Comparison of ENCODE assay signal across 22 cellular contexts in the genomic region with DNA sequence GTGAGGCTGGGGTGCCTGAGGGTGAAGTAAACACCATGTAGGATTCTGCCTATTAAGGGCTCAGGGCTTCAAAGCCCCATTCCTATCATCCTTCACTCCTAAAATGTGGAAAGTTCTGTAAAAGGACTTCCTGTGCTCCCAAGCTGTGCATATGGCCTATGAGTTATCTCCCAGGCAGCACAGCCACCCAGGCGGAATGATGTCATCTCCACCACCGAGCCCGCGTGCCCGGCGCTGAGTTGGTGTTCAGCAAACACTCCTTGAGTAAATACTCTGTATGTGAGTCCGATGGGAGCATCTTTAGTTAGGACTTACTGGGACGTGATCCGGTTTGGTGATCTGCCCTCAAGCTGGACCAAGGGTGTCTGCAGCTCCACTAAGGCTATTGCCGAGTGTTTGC.
DNase-seq lines count a peak whose midpoint lies in the region; ATAC-seq and TF ChIP-seq lines count a peak whose summit lies in the region.
"Had no signal": no experiment of that assay in that cellular context is flagged by ENCODE, and none has a peak within 500 bp of the region (broad histone marks: within the 10 kb centered on the region; RNA-seq: fewer than 3 reads in every experiment).

No MANE protein-coding gene starts in this region.

- in situ Hi-C loops in mammary epithelial cell (cut with MboI; ENCODE audit: low sequenced_read_pairs in 2 of 2) = no loop called here

- H3K36me3 ChIP-seq in mammary epithelial cell (ENCODE audit: insufficient read depth, low read length) (no peaks in the 10 kb centered on the region), Caco-2 (ENCODE audit: control insufficient read depth, insufficient read depth, low read length) (no peaks in the 10 kb centered on the region)
- H3K36me3 ChIP-seq: WERI-Rb-1 had no signal

- H3K36me3 Mint-ChIP-seq in MCF 10A (ENCODE audit: insufficient read depth, unreplicated experiment) = no peaks in the 10 kb centered on the region
- H3K36me3 Mint-ChIP-seq in Caco-2 (ENCODE audit: insufficient read depth, unreplicated experiment) = no peaks in the 10 kb centered on the region

- BruUV-seq in MCF 10A (replicated peaks; lab: Mats Ljungman, UMichigan) (no TSS peak), mammary epithelial cell (replicated peaks; lab: Mats Ljungman, UMichigan) (no TSS peak), Caco-2 (replicated peaks; lab: Mats Ljungman, UMichigan) (no TSS peak)

- POLR2A ChIA-PET in MCF 10A (lab: Yijun Ruan, JAX) = interaction anchor here (0.6 kb wide), 2 partner anchors 13 to 817 kb away, joined by 3 read pairs; no protein-coding TSS in a partner anchor
- POLR2A ChIA-PET in Caco-2 (lab: Charles Lee) = no interaction called here

- intact Hi-C loops in MCF 10A (cut with micrococcal nuclease) = no loop called here
- intact Hi-C loops in mammary epithelial cell (cut with micrococcal nuclease) = no loop called here
- intact Hi-C loops in Caco-2 (cut with micrococcal nuclease; ENCODE audit: unreplicated experiment) = no loop called here

- no peak overlapping the region for H2AFZ ChIP-seq in mammary epithelial cell (ENCODE audit: low read depth, low read length)

- CTCF ChIA-PET in MCF 10A (lab: Yijun Ruan, JAX) = interaction anchor here (0.7 to 1.2 kb wide), 2 partner anchors 27 to 32 kb away, joined by 3 read pairs; no protein-coding TSS in a partner anchor
- CTCF ChIA-PET in mammary epithelial cell (lab: Charles Lee; ENCODE audit: low non-redundant PET) = no interaction called here
- CTCF ChIA-PET in Caco-2 (lab: Charles Lee) = no interaction called here

- H3K9me3 ChIP-seq in mammary epithelial cell (replicated peaks; ENCODE audit: insufficient read depth, low read length) = no peaks in the 10 kb centered on the region
- H3K9me3 ChIP-seq in Caco-2 = no peaks in the 10 kb centered on the region

- TF ChIP-seq CTCF in MCF 10A (IDR thresholded peaks at IDR 0.05; ENCODE audit: unreplicated experiment) (no peak), mammary epithelial cell (conservative IDR thresholded peaks at IDR 0.05 in 1 of 2, IDR thresholded peaks at IDR 0.05 in 1 of 2; ENCODE audit: extremely low read depth in 1 of 2, insufficient read depth in 1 of 2, low read depth in 1 of 2, low read length in 2 of 2) (no peak), Caco-2 (IDR thresholded peaks at IDR 0.05; ENCODE audit: insufficient read depth in 1 of 2, low read depth in 1 of 2, low read length in 1 of 2, severe bottlenecking in 1 of 2, unreplicated experiment in 1 of 2) (no peak)

- dilution Hi-C loops in mammary epithelial cell (cut with HindIII; ENCODE audit: low sequenced_read_pairs) = no loop called here

- H3K4me1 ChIP-seq in mammary epithelial cell (ENCODE audit: insufficient read depth, low read length) (no peaks in the 10 kb centered on the region), Caco-2 (no peaks in the 10 kb centered on the region)

- H3K79me2 ChIP-seq in mammary epithelial cell (ENCODE audit: insufficient read depth, low read length) = no peaks in the 10 kb centered on the region

- H3K4me3 ChIP-seq in mammary epithelial cell (replicated peaks in 1 of 3; ENCODE audit: insufficient read depth in 1 of 3, low read depth in 2 of 3, low read length in 3 of 3) (no peak overlapping the region), Caco-2 (ENCODE audit: low read depth, low read length) (no peak overlapping the region)
- H3K4me3 ChIP-seq: skin epidermis had no signal

- no peak overlapping the region for H3K4me2 ChIP-seq in mammary epithelial cell (ENCODE audit: insufficient read depth, low read depth, low read length)

- H3K27me3 Mint-ChIP-seq in MCF 10A (ENCODE audit: insufficient read depth, unreplicated experiment) (peaks cover 16% of the 10 kb centered on the region), Caco-2 (ENCODE audit: insufficient read depth, unreplicated experiment) (peaks cover 2% of the 10 kb centered on the region)
- H3K27me3 Mint-ChIP-seq in stimulated activated naive CD8-positive, alpha-beta T cell treated with anti-CD3 and anti-CD28 coated beads, Interleukin-15, amount 100 ng/mL, for 72 hours = no peaks in the 10 kb centered on the region
- H3K27me3 Mint-ChIP-seq: activated CD4-positive, alpha-beta memory T cell treated with anti-CD3 and anti-CD28 coated beads, Interleukin-2, amount 10 ng/mL, durations not matched to agents 7 days and 5 days had no signal

- DNase-seq in MCF 10A (ENCODE audit: unreplicated experiment) (peak; percentile 8), mammary epithelial cell (no peak), NCI-H510A treated with DMSO at 0.1 percent for 48 hours (lab: John Stamatoyannopoulos, UW) (peak; percentile 67), epithelial cell of prostate (ENCODE audit: low read depth, low spot score) (peak; percentile 3), Caco-2 (no peak)
- DNase-seq in activated CD4-positive, alpha-beta T cell treated with anti-CD3 and anti-CD28 coated beads for 4 hours = no peak
- no peak for DNase-seq in stimulated activated naive CD8-positive, alpha-beta T cell treated with anti-CD3 and anti-CD28 coated beads, Interleukin-15, amount 100 ng/mL, for 72 hours
- DNase-seq: ACHN; activated CD4-positive, alpha-beta memory T cell treated with anti-CD3 and anti-CD28 coated beads, Interleukin-2, amount 10 ng/mL, durations not matched to agents 7 days and 5 days; activated naive CD4-positive, alpha-beta T cell treated with Interleukin-2 at 50 U/mL for 16 hours; anterior cingulate cortex; CD4-positive, alpha-beta T cell; NCI-H1694; NCI-H226; Right ventricle myocardium superior; stimulated activated CD4-positive, alpha-beta T cell treated with anti-CD3 and anti-CD28 coated beads, Interleukin-4, amount 100 ng/mL, for 4 hours; WERI-Rb-1 had no signal

- no peaks in the 10 kb centered on the region for H3K27me3 ChIP-seq in mammary epithelial cell (ENCODE audit: insufficient read depth, low read length)
- H3K27me3 ChIP-seq in Caco-2 (replicated peaks; ENCODE audit: control insufficient read depth, insufficient read depth, low read length) = no peaks in the 10 kb centered on the region; the same call in 1 of the 2 replicates

- H3K9me3 Mint-ChIP-seq in MCF 10A (ENCODE audit: unreplicated experiment) = peaks cover 2% of the 10 kb centered on the region
- H3K9me3 Mint-ChIP-seq in stimulated activated naive CD8-positive, alpha-beta T cell treated with anti-CD3 and anti-CD28 coated beads, Interleukin-15, amount 100 ng/mL, for 72 hours = no peaks in the 10 kb centered on the region
- no peaks in the 10 kb centered on the region for H3K9me3 Mint-ChIP-seq in Caco-2 (ENCODE audit: unreplicated experiment)
- H3K9me3 Mint-ChIP-seq: activated CD4-positive, alpha-beta memory T cell treated with anti-CD3 and anti-CD28 coated beads, Interleukin-2, amount 10 ng/mL, durations not matched to agents 7 days and 5 days; CD4-positive, alpha-beta T cell; T-helper 1 cell treated with Interleukin-12 subunit alpha and Interleukin-12 subunit beta and Interleukin-4 antibody, amounts not matched to agents 30 μg/mL and 1 μg/mL, for 36 hours had no signal

- H3K27ac ChIP-seq in mammary epithelial cell (ENCODE audit: insufficient read depth, low read depth, low read length) (no peak overlapping the region), epithelial cell of prostate (no peak overlapping the region)
- H3K27ac ChIP-seq: skin epidermis, WERI-Rb-1 had no signal

- 79% methylated on average over 10 of the region's 10 CpGs for WGBS in mammary epithelial cell (ENCODE audit: low coverage, missing lambda C conversion rate)

- no peak for ATAC-seq in GM18868 (IDR thresholded peaks at IDR 0.05; ENCODE audit: unreplicated experiment)
- no peak for ATAC-seq in stimulated activated naive CD8-positive, alpha-beta T cell treated with anti-CD3 and anti-CD28 coated beads, Interleukin-15, amount 100 ng/mL, for 72 hours

- no peaks in the 10 kb centered on the region for H4K20me1 ChIP-seq in mammary epithelial cell (ENCODE audit: insufficient read depth, low read length)

- H3K4me1 Mint-ChIP-seq in MCF 10A (ENCODE audit: insufficient read depth, unreplicated experiment) = no peaks in the 10 kb centered on the region
- no peaks in the 10 kb centered on the region for H3K4me1 Mint-ChIP-seq in stimulated activated naive CD8-positive, alpha-beta T cell treated with anti-CD3 and anti-CD28 coated beads, Interleukin-15, amount 100 ng/mL, for 72 hours
- no peaks in the 10 kb centered on the region for H3K4me1 Mint-ChIP-seq in Caco-2 (ENCODE audit: low read depth, unreplicated experiment)
- H3K4me1 Mint-ChIP-seq: activated CD4-positive, alpha-beta memory T cell treated with anti-CD3 and anti-CD28 coated beads, Interleukin-2, amount 10 ng/mL, durations not matched to agents 7 days and 5 days; central memory CD8-positive, alpha-beta T cell had no signal

- no peak overlapping the region for H3K27ac Mint-ChIP-seq in MCF 10A (ENCODE audit: low read depth, unreplicated experiment)
- no peak overlapping the region for H3K27ac Mint-ChIP-seq in stimulated activated naive CD8-positive, alpha-beta T cell treated with anti-CD3 and anti-CD28 coated beads, Interleukin-15, amount 100 ng/mL, for 72 hours
- H3K27ac Mint-ChIP-seq in Caco-2 (ENCODE audit: unreplicated experiment) = no peak overlapping the region
- H3K27ac Mint-ChIP-seq: activated CD4-positive, alpha-beta memory T cell treated with anti-CD3 and anti-CD28 coated beads, Interleukin-2, amount 10 ng/mL, durations not matched to agents 7 days and 5 days; CD4-positive, alpha-beta T cell; progenitor cell of endocrine pancreas; T-helper 1 cell treated with Interleukin-12 subunit alpha and Interleukin-12 subunit beta and Interleukin-4 antibody, amounts not matched to agents 30 μg/mL and 1 μg/mL, for 36 hours had no signal

- no peak overlapping the region for H3K9ac ChIP-seq in mammary epithelial cell (ENCODE audit: insufficient read depth, low read length)

- H3K4me3 Mint-ChIP-seq in MCF 10A (ENCODE audit: unreplicated experiment) (no peak overlapping the region), Caco-2 (ENCODE audit: unreplicated experiment) (no peak overlapping the region)
- H3K4me3 Mint-ChIP-seq in stimulated activated naive CD8-positive, alpha-beta T cell treated with anti-CD3 and anti-CD28 coated beads, Interleukin-15, amount 100 ng/mL, for 72 hours = no peak overlapping the region
- H3K4me3 Mint-ChIP-seq: activated CD4-positive, alpha-beta memory T cell treated with anti-CD3 and anti-CD28 coated beads, Interleukin-2, amount 10 ng/mL, durations not matched to agents 7 days and 5 days; CD4-positive, alpha-beta T cell; central memory CD8-positive, alpha-beta T cell; T-helper 1 cell treated with Interleukin-12 subunit alpha and Interleukin-12 subunit beta and Interleukin-4 antibody, amounts not matched to agents 30 μg/mL and 1 μg/mL, for 36 hours had no signal

Comparison
In these comparisons a context has a peak if more than half of its experiments do, and no peak if none do; other contexts are left out.
1. DNase-seq: peak in MCF 10A (single experiment), NCI-H510A treated with DMSO at 0.1 percent for 48 hours (single experiment) and epithelial cell of prostate (single experiment); none in mammary epithelial cell (single experiment), activated CD4-positive, alpha-beta T cell treated with anti-CD3 and anti-CD28 coated beads for 4 hours (0 of 2), stimulated activated naive CD8-positive, alpha-beta T cell treated with anti-CD3 and anti-CD28 coated beads, Interleukin-15, amount 100 ng/mL, for 72 hours (0 of 2) and Caco-2 (0 of 2).